ENCODE assay signal across 16 cellular contexts in the genomic region with DNA sequence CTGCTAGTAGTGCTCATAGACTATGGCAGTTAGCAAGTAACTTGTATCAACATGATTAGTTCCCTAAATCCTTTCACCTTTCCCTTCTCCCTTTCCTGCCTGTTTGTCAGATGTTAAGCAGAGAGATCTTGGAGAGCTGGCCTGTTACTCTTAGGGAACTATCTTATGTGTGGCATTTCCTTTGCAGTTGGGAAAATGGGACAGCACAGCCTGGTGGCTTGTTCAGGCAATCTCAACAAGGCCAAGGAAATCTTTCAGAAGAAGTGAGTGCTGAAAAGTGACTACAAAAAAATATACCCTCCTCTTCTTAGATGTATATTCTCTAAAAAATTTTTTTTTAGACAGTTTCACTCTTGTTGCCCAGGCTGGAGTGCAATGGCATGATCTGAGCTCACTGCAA. TPM values are rescaled to one million over a fixed set of nuclear protein-coding genes. Genes with fewer than 3 reads are reported as not detected.
A peak's percentile ranks its signal among the peaks of the same experiment; 100 is the strongest.
DNase-seq lines count a peak whose midpoint lies in the region; ATAC-seq, FAIRE-seq and TF ChIP-seq lines count a peak whose summit lies in the region.
"Had no signal": no experiment of that assay in that cellular context is flagged by ENCODE, and none has a peak within 500 bp of the region (broad histone marks: within the 10 kb centered on the region; RNA-seq: fewer than 3 reads in every experiment).

No MANE protein-coding gene starts in this region.

- TF ChIP-seq POLR2A in A549 (IDR thresholded peaks at IDR 0.05; ENCODE audit: low read length) (no peak), adrenal gland (IDR thresholded peaks at IDR 0.05) (no peak)

- H3K4me1 ChIP-seq in A549 (no peaks in the 10 kb centered on the region), adrenal gland (replicated peaks in 1 of 2) (peaks cover 6 to 10% of the 10 kb centered on the region in 2 donors), foreskin keratinocyte (no peaks in the 10 kb centered on the region), SJCRH30 (no peaks in the 10 kb centered on the region)
- H3K4me1 ChIP-seq: lower lobe of right lung, tibial artery had no signal

- peak; percentile 45 to 68; a peak in 3 of 6 replicates for ATAC-seq in A549
- ATAC-seq in foreskin keratinocyte: peak; percentile 39
- ATAC-seq: lower lobe of right lung, T-cell had no signal

- no peak overlapping the region for H3K4me2 ChIP-seq in A549

- DNase-seq in A549 (ENCODE audit: low read depth in 1 of 2, low spot score in 1 of 2) (no peak), GM10248 (ENCODE audit: extremely low spot score) (no peak), adrenal gland (peak in 1 of 7 donors; percentile 19), foreskin keratinocyte (no peak), HuH-7 (ENCODE audit: low spot score) (no peak), NCI-H1417 (lab: John Stamatoyannopoulos, UW) (no peak), SJCRH30 (no peak)
- DNase-seq in activated CD4-positive, alpha-beta T cell treated with anti-CD3 and anti-CD28 coated beads, Interleukin-2, amount 50 U/mL, for 48 hours: no peak
- DNase-seq: activated CD4-positive, alpha-beta T cell treated with anti-CD3 and anti-CD28 coated beads for 48 hours; effector memory CD4-positive, alpha-beta T cell; lower lobe of right lung; OCI-M1; T-cell; tibial artery had no signal

- POLR2A ChIA-PET in A549 (lab: Yijun Ruan, JAX) (no interaction called here), GM10248 (lab: Yijun Ruan, JAX) (no interaction called here)

- H3K27me3 ChIP-seq in adrenal gland (no peaks in the 10 kb centered on the region), foreskin keratinocyte (no peaks in the 10 kb centered on the region), SJCRH30 (no peaks in the 10 kb centered on the region)
- H3K27me3 ChIP-seq: tibial artery had no signal

- no peak overlapping the region for H3K4me3 ChIP-seq in A549
- H3K4me3 ChIP-seq in adrenal gland: no peak overlapping the region
- H3K4me3 ChIP-seq in SJCRH30: no peak overlapping the region
- H3K4me3 ChIP-seq: lower lobe of right lung, tibial artery had no signal

- intact Hi-C loops in adrenal gland (cut with DNase I): loop anchor here in 1 of 2 donors (10.0 kb wide), 1 partner anchor 54 kb away; no protein-coding TSS in a partner anchor

- H3K9me3 ChIP-seq in A549 (no peaks in the 10 kb centered on the region), adrenal gland (replicated peaks in 1 of 3) (no peaks in the 10 kb centered on the region), SJCRH30 (replicated peaks) (no peaks in the 10 kb centered on the region)
- H3K9me3 ChIP-seq: lower lobe of right lung, tibial artery had no signal

- H3K27ac ChIP-seq in A549 (no peak overlapping the region), adrenal gland (no peak overlapping the region), foreskin keratinocyte (no peak overlapping the region), SJCRH30 (no peak overlapping the region)
- H3K27ac ChIP-seq: lower lobe of right lung, tibial artery had no signal

- TF ChIP-seq RAD21 in A549 (conservative IDR thresholded peaks at IDR 0.05 in 1 of 2, IDR thresholded peaks at IDR 0.05 in 1 of 2): 0 out of 5 replicates have a peak, but pooled peaks of 1 of the 2 experiments have one; percentile 2

- no peak for FAIRE-seq in A549 (lab: Jason Lieb, UNC)
- FAIRE-seq: A204.1, GM18507 had no signal

- TF ChIP-seq CTCF in A549 (IDR thresholded peaks at IDR 0.05): no peak
- TF ChIP-seq CTCF in GM10248 (IDR thresholded peaks at IDR 0.05; ENCODE audit: control extremely low read depth, extremely low read depth, low read depth, missing control alignments): peak; percentile 8
- peak in 5 of 6 experiments; percentile 13 to 29 (median 22) for TF ChIP-seq CTCF in adrenal gland (IDR thresholded peaks at IDR 0.05)
- peak; percentile 38 for TF ChIP-seq CTCF in foreskin keratinocyte (conservative IDR thresholded peaks at IDR 0.05)

- TF ChIP-seq EP300 in A549 (IDR thresholded peaks at IDR 0.05): no peak

- peaks cover 0 to 59% of the 10 kb centered on the region in 2 donors for H3K36me3 ChIP-seq in adrenal gland (replicated peaks in 1 of 2)
- H3K36me3 ChIP-seq in SJCRH30: peaks cover 82% of the 10 kb centered on the region

- CTCF ChIA-PET in A549 (lab: Yijun Ruan, JAX) (interaction anchor here (0.7 to 2.3 kb wide), 8 partner anchors 9 to 258 kb away, joined by 3 to 13 read pairs (median 4); no protein-coding TSS in a partner anchor), GM10248 (lab: Yijun Ruan, JAX) (interaction anchor here (1.6 to 3.8 kb wide), 3 partner anchors 10 to 65 kb away, joined by 3 to 25 read pairs (median 10); no protein-coding TSS in a partner anchor)

TF ChIP-seq in A549, 52 proteins besides CTCF, POLR2A, EP300 and RAD21:
- no peak for TF ChIP-seq FOSL2 (IDR thresholded peaks at IDR 0.05)
- no peak for TF ChIP-seq FOSL2 (CRISPR knock-in tag; IDR thresholded peaks at IDR 0.05)
- no peak for TF ChIP-seq MAFK (IDR thresholded peaks at IDR 0.05; ENCODE audit: partially characterized antibody)
- TF ChIP-seq, protein P1, sequence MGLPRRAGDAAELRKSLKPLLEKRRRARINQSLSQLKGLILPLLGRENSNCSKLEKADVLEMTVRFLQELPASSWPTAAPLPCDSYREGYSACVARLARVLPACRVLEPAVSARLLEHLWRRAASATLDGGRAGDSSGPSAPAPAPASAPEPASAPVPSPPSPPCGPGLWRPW (IDR thresholded peaks at IDR 0.05): no peak
- TF ChIP-seq HOXB5 (CRISPR knock-in tag; IDR thresholded peaks at IDR 0.05): no peak
- no peak for TF ChIP-seq CEBPB (IDR thresholded peaks at IDR 0.05)
- no peak for TF ChIP-seq TP53 (CRISPR knock-in tag; IDR thresholded peaks at IDR 0.05)

RNA-seq across cellular contexts. Expression of a gene that starts 7.4 kb away (rescaled TPM):
- polyA plus RNA-seq in A549 (2011; rRNA removed) (39.8 and 42.3 TPM in 2 replicates), A549 (2017; fragmentation: RNase III; extraction: RNeasy Plus Mini Kit Qiagen cat#74134 plus additional on column Dnase treatment) (42.0 to 43.4 TPM (median 42.1 TPM) in 3 replicates), adrenal gland (10 to 100 TPM; 30.5 to 55.2 (median 33.9) TPM), foreskin keratinocyte (26.6 and 33.2 TPM in 2 replicates)
- polyA plus RNA-seq in A549 (2012; cell fraction: cytosol; rRNA removed): 24.9 and 30.0 TPM in 2 replicates
- 17.6 and 25.2 TPM in 2 replicates for polyA plus RNA-seq in A549 (2012; cell fraction: nucleus; rRNA removed)
- polyA minus RNA-seq in A549 (2011; rRNA and poly(A)+ RNA removed): 15.0 and 19.1 TPM in 2 replicates
- total RNA-seq in adrenal gland (10 to 100 TPM in 6 of 8 donors, 1 to 10 TPM in 2; 8.5 to 25.5 (median 20.0) TPM), foreskin keratinocyte (33.1 and 40.0 TPM in 2 replicates)
- 41.2 and 44.4 TPM in 2 replicates for total RNA-seq in SJCRH30 (2014; rRNA removed; shearing (Covaris generic))

RNA-seq across cellular contexts. Expression of a gene that starts 17.8 kb away (rescaled TPM):
- polyA plus RNA-seq in A549 (2011; rRNA removed) (98.2 and 121 TPM in 2 replicates), A549 (2017; fragmentation: RNase III; extraction: RNeasy Plus Mini Kit Qiagen cat#74134 plus additional on column Dnase treatment) (29.9 to 32.6 TPM (median 30.8 TPM) in 3 replicates), adrenal gland (10 to 100 TPM; 21.2 to 62.5 (median 41.9) TPM), foreskin keratinocyte (47.8 and 58.2 TPM in 2 replicates)
- polyA plus RNA-seq in A549 (2012; cell fraction: cytosol; rRNA removed): 23.7 and 26.4 TPM in 2 replicates
- 15.0 and 23.2 TPM in 2 replicates for polyA plus RNA-seq in A549 (2012; cell fraction: nucleus; rRNA removed)
- 43.0 and 45.3 TPM in 2 replicates for polyA minus RNA-seq in A549 (2011; rRNA and poly(A)+ RNA removed)
- total RNA-seq in adrenal gland (10 to 100 TPM; 16.8 to 42.7 (median 29.4) TPM), foreskin keratinocyte (51.2 and 54.3 TPM in 2 replicates)
- 98.4 and 109 TPM in 2 replicates for total RNA-seq in SJCRH30 (2014; rRNA removed; shearing (Covaris generic))

RNA-seq across cellular contexts. Expression of a gene that starts 45.1 kb away (rescaled TPM):
- polyA plus RNA-seq in A549 (2011; rRNA removed) (21.9 and 31.2 TPM in 2 replicates), A549 (2017; fragmentation: RNase III; extraction: RNeasy Plus Mini Kit Qiagen cat#74134 plus additional on column Dnase treatment) (25.1 to 30.2 TPM (median 30.1 TPM) in 3 replicates), adrenal gland (10 to 100 TPM in 1 of 3 donors, 1 to 10 TPM in 2; 3.9 to 12.7 (median 9.2) TPM), foreskin keratinocyte (9.9 and 10.6 TPM in 2 replicates)
- 9.9 and 10.8 TPM in 2 replicates for polyA plus RNA-seq in A549 (2012; cell fraction: cytosol; rRNA removed)
- 7.2 and 8.3 TPM in 2 replicates for polyA plus RNA-seq in A549 (2012; cell fraction: nucleus; rRNA removed)
- 31.1 and 34.1 TPM in 2 replicates for polyA minus RNA-seq in A549 (2011; rRNA and poly(A)+ RNA removed)
- total RNA-seq in adrenal gland (10 to 100 TPM in 6 of 8 donors, 1 to 10 TPM in 2; 7.9 to 28.6 (median 16.6) TPM), foreskin keratinocyte (14.1 and 14.9 TPM in 2 replicates)
- 11.3 and 12.6 TPM in 2 replicates for total RNA-seq in SJCRH30 (2014; rRNA removed; shearing (Covaris generic))
